9 cellular contexts compared by ENCODE assay signal in the genomic region with DNA sequence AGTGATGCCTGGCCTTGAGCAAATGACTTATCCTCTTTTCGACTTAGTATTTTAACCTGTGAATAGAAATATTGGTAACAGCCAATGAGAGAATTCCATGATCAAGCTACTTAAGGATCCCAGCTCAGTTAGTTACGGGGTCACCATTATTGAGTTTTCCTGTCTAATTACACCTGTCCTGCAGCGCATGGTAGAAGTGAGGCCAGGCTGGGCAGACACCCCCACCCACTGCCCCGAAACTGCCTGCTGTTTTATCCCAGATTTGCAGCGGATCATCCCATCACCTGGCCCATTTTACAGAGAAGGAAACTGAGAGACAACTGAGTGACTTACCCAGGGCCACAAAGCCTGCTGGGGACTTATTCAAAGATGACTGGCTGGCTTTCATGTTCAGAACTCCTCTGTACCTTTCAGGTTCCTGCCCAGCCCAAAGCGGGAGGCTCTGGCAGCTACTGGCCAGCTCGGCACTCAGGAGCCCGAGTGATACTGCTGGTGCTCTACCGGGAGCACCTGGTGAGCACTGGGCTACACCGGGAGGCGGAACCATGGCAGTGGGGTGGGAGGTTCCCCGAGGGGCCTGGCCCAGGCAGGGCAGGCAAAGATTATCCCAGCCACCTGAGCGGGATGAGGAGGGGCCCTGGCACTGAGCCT. TPM values are rescaled to one million over a fixed set of nuclear protein-coding genes. Genes with fewer than 3 reads are reported as not detected.
DNase-seq lines count a peak whose midpoint lies in the region; ATAC-seq, FAIRE-seq and TF ChIP-seq lines count a peak whose summit lies in the region.
"Had no signal": no experiment of that assay in that cellular context is flagged by ENCODE, and none has a peak within 500 bp of the region (broad histone marks: within the 10 kb centered on the region; RNA-seq: fewer than 3 reads in every experiment).

No MANE protein-coding gene starts in this region.

- peaks cover 3 to 34% (median 24%) of the 10 kb centered on the region in 4 donors for H3K4me1 Mint-ChIP-seq in CD4-positive, CD25-positive, alpha-beta regulatory T cell
- H3K4me1 Mint-ChIP-seq in neural crest cell, result peaks cover 34% of the 10 kb centered on the region

- peaks cover 39% of the 10 kb centered on the region for H3K36me3 ChIP-seq in CD4-positive, CD25-positive, alpha-beta regulatory T cell (ENCODE audit: control insufficient read depth, insufficient read depth, low read length)
- H3K36me3 ChIP-seq in OCI-LY3 (replicated peaks; ENCODE audit: low read depth, low read length) (peaks cover 56% of the 10 kb centered on the region), endothelial cell of umbilical vein (ENCODE audit: control insufficient read depth in 2 of 2, extremely low read depth in 1 of 2, insufficient read depth in 2 of 2, low read length in 2 of 2) (peaks cover 10 to 32% of the 10 kb centered on the region in 2 experiments)

- CTCF ChIA-PET in endothelial cell of umbilical vein (lab: Charles Lee), result interaction anchor here (2.8 to 4.8 kb wide), 3 partner anchors 10 to 28 kb away, joined by 51 to 73 read pairs (median 57); partner anchors contain the start of genes CCDC85B, EFEMP2 and FIBP

- FAIRE-seq in endothelial cell of umbilical vein (lab: Jason Lieb, UNC), result no peak

- no peaks in the 10 kb centered on the region for H3K27me3 ChIP-seq in CD4-positive, CD25-positive, alpha-beta regulatory T cell (ENCODE audit: control insufficient read depth, insufficient read depth, low read length)
- H3K27me3 ChIP-seq in OCI-LY3 (ENCODE audit: low read depth, low read length), result no peaks in the 10 kb centered on the region
- H3K27me3 ChIP-seq in endothelial cell of umbilical vein (ENCODE audit: control insufficient read depth in 2 of 2, insufficient read depth in 2 of 2, low read length in 2 of 2), result no peaks in the 10 kb centered on the region

- H3K79me2 ChIP-seq in OCI-LY3 (ENCODE audit: low read length), result peaks cover 34% of the 10 kb centered on the region
- peaks cover 46% of the 10 kb centered on the region for H3K79me2 ChIP-seq in endothelial cell of umbilical vein (ENCODE audit: control insufficient read depth, insufficient read depth, low read length)

- H3K4me3 ChIP-seq in CD4-positive, CD25-positive, alpha-beta regulatory T cell (ENCODE audit: low read depth, low read length), result peak overlapping the region; percentile 65
- H3K4me3 ChIP-seq in OCI-LY3 (ENCODE audit: low read length) (peak overlapping the region; percentile 85), endothelial cell of umbilical vein (replicated peaks in 1 of 3; ENCODE audit: insufficient read depth in 1 of 3, low read depth in 1 of 3, low read length in 3 of 3) (peak overlapping the region; percentile 36 to 76 (median 71))

- H3K36me3 Mint-ChIP-seq in CD4-positive, CD25-positive, alpha-beta regulatory T cell, result peaks cover 10% of the 10 kb centered on the region
- peaks cover 7% of the 10 kb centered on the region for H3K36me3 Mint-ChIP-seq in neural crest cell (ENCODE audit: low read depth)

- no peak for TF ChIP-seq POLR2A in endothelial cell of umbilical vein (IDR thresholded peaks at IDR 0.05; ENCODE audit: low read depth, low read length)

- H3K9me3 Mint-ChIP-seq in CD4-positive, CD25-positive, alpha-beta regulatory T cell, result no peaks in the 10 kb centered on the region
- H3K9me3 Mint-ChIP-seq in neural crest cell, result no peaks in the 10 kb centered on the region

- POLR2A ChIA-PET in endothelial cell of umbilical vein (lab: Charles Lee), result interaction anchor here (2.5 to 5.4 kb wide), 2 partner anchors 10 to 28 kb away, joined by 19 to 67 read pairs; partner anchors contain the start of genes CCDC85B and FIBP

- intact Hi-C loops in endothelial cell of umbilical vein (cut with micrococcal nuclease), result no loop called here

- no peak for TF ChIP-seq CTCF in OCI-LY3 (IDR thresholded peaks at IDR 0.05; ENCODE audit: low read depth, low read length)
- TF ChIP-seq CTCF in endothelial cell of umbilical vein (IDR thresholded peaks at IDR 0.05; ENCODE audit: extremely low read depth in 1 of 2, insufficient read depth in 1 of 2, low read depth in 1 of 2, low read length in 2 of 2), result no peak
- TF ChIP-seq CTCF in neural crest cell (conservative IDR thresholded peaks at IDR 0.05), result no peak

- no peak overlapping the region for H3K27ac ChIP-seq in CD4-positive, CD25-positive, alpha-beta regulatory T cell (ENCODE audit: insufficient read depth, low read length, poor library complexity, severe bottlenecking)
- H3K27ac ChIP-seq in OCI-LY3 (ENCODE audit: low read length) (no peak overlapping the region), endothelial cell of umbilical vein (ENCODE audit: insufficient read depth, low read depth, low read length) (no peak overlapping the region)

- H2AFZ ChIP-seq in OCI-LY3 (ENCODE audit: low read depth, low read length), result no peak overlapping the region
- no peak overlapping the region for H2AFZ ChIP-seq in endothelial cell of umbilical vein (ENCODE audit: low read depth, low read length)

- H3K27me3 Mint-ChIP-seq in CD4-positive, CD25-positive, alpha-beta regulatory T cell, result peaks cover 7% of the 10 kb centered on the region
- peaks cover 3% of the 10 kb centered on the region for H3K27me3 Mint-ChIP-seq in neural crest cell (ENCODE audit: low read depth)

- H3K4me3 Mint-ChIP-seq in CD4-positive, CD25-positive, alpha-beta regulatory T cell, result peak overlapping the region; percentile 51 to 99 (median 94)
- H3K4me3 Mint-ChIP-seq in neural crest cell, result peak overlapping the region; percentile 95

- H3K4me1 ChIP-seq in CD4-positive, CD25-positive, alpha-beta regulatory T cell (ENCODE audit: control insufficient read depth, insufficient read depth, low read length, poor library complexity, severe bottlenecking), result peaks cover 44% of the 10 kb centered on the region
- peaks cover 13% of the 10 kb centered on the region for H3K4me1 ChIP-seq in OCI-LY3 (ENCODE audit: low read length)
- peaks cover 28% of the 10 kb centered on the region for H3K4me1 ChIP-seq in endothelial cell of umbilical vein (ENCODE audit: control insufficient read depth, extremely low read depth, insufficient read depth, low read length)

- peak overlapping the region; percentile 97 for H3K9ac ChIP-seq in OCI-LY3 (ENCODE audit: low read length)
- peak overlapping the region; percentile 75 for H3K9ac ChIP-seq in endothelial cell of umbilical vein (replicated peaks; ENCODE audit: extremely low read depth, insufficient read depth, low read length)

- no peaks in the 10 kb centered on the region for H3K9me1 ChIP-seq in endothelial cell of umbilical vein (replicated peaks; ENCODE audit: control insufficient read depth, extremely low read depth, insufficient read depth, low read length)

- ATAC-seq in CD4-positive, CD25-positive, alpha-beta regulatory T cell (ENCODE audit: low read depth in 2 of 2), result no peak
- ATAC-seq in GM18861 (IDR thresholded peaks at IDR 0.05; ENCODE audit: unreplicated experiment) (no peak), GM21447 (IDR thresholded peaks at IDR 0.05; ENCODE audit: unreplicated experiment) (no peak)

- H3K9me3 ChIP-seq in CD4-positive, CD25-positive, alpha-beta regulatory T cell (ENCODE audit: control insufficient read depth in 2 of 2, low read length in 2 of 2), result no peaks in the 10 kb centered on the region
- H3K9me3 ChIP-seq in OCI-LY3 (ENCODE audit: insufficient read depth, low read length), result no peaks in the 10 kb centered on the region
- H3K9me3 ChIP-seq in endothelial cell of umbilical vein (replicated peaks; ENCODE audit: control insufficient read depth, insufficient read depth, low read length), result no peaks in the 10 kb centered on the region

- H3K27ac Mint-ChIP-seq in CD4-positive, CD25-positive, alpha-beta regulatory T cell, result peak overlapping the region in 2 of 3 donors; percentile 42 to 43
- H3K27ac Mint-ChIP-seq in neural crest cell (ENCODE audit: unreplicated experiment), result no peak overlapping the region

- dilution Hi-C loops in endothelial cell of umbilical vein (cut with MboI; ENCODE audit: extremely low pct_ligation_motif_present, low sequenced_read_pairs), result no loop called here

- BruUV-seq in endothelial cell of umbilical vein (replicated peaks; lab: Mats Ljungman, UMichigan), result no TSS peak

- no peak for DNase-seq in CD4-positive, CD25-positive, alpha-beta regulatory T cell
- DNase-seq in endothelial cell of umbilical vein (ENCODE audit: low read depth, low spot score) (no peak), neural crest cell (ENCODE audit: low read depth, low spot score) (no peak), dermis blood vessel endothelial cell (no peak), NCI-H2227 treated with DMSO at 0.1 percent for 48 hours (lab: John Stamatoyannopoulos, UW) (no peak)
- DNase-seq: SHP77 had no signal

- H3K4me2 ChIP-seq in OCI-LY3 (ENCODE audit: low read length) (peak overlapping the region; percentile 92), endothelial cell of umbilical vein (ENCODE audit: insufficient read depth, low read length) (peak overlapping the region; percentile 55)

- peaks cover 8% of the 10 kb centered on the region for H4K20me1 ChIP-seq in OCI-LY3 (ENCODE audit: insufficient read depth, low read length)
- H4K20me1 ChIP-seq in endothelial cell of umbilical vein (replicated peaks; ENCODE audit: control insufficient read depth, extremely low read depth, insufficient read depth, low read length), result peaks cover 1% of the 10 kb centered on the region

RNA-seq across cellular contexts. Expression of gene MUS81, which starts 1.4 kb away (rescaled TPM):
- total RNA-seq in CD4-positive, CD25-positive, alpha-beta regulatory T cell, result 51.1 TPM
- 10 to 100 TPM; 22.7 to 24.6 (median 23.6) TPM for polyA plus RNA-seq in CD4-positive, CD25-positive, alpha-beta regulatory T cell
- total RNA-seq in endothelial cell of umbilical vein (68.4 and 76.9 TPM in 2 replicates), neural crest cell (63.8 and 73.5 TPM in 2 replicates), dermis blood vessel endothelial cell (48.2 and 49.7 TPM in 2 replicates)
- polyA plus RNA-seq in endothelial cell of umbilical vein, result 57.9 and 64.5 TPM in 2 replicates
- 26.7 and 34.0 TPM in 2 replicates for polyA plus RNA-seq in endothelial cell of umbilical vein (2011; cell fraction: cytosol; rRNA removed)
- polyA plus RNA-seq in endothelial cell of umbilical vein (2011; cell fraction: nucleus; rRNA removed), result 262 and 327 TPM in 2 replicates
- polyA plus RNA-seq in endothelial cell of umbilical vein (2012), result 54.5 and 57.8 TPM in 2 replicates
- 37.4 and 54.2 TPM in 2 replicates for polyA minus RNA-seq in endothelial cell of umbilical vein
- 31.4 TPM for polyA minus RNA-seq in endothelial cell of umbilical vein (2011; cell fraction: cytosol; rRNA and poly(A)+ RNA removed)
- polyA minus RNA-seq in endothelial cell of umbilical vein (2011; cell fraction: nucleus; rRNA and poly(A)+ RNA removed), result 46.3 and 80.5 TPM in 2 replicates

RNA-seq across cellular contexts. Expression of gene CFL1, which starts 3.7 kb away (rescaled TPM):
- total RNA-seq in CD4-positive, CD25-positive, alpha-beta regulatory T cell, result 737 TPM
- 1,000 to 10,000 TPM; 2,250 to 3,209 (median 2,591) TPM for polyA plus RNA-seq in CD4-positive, CD25-positive, alpha-beta regulatory T cell
- total RNA-seq in endothelial cell of umbilical vein (1,783 and 1,844 TPM in 2 replicates), neural crest cell (1,357 and 1,437 TPM in 2 replicates), dermis blood vessel endothelial cell (1,118 and 1,698 TPM in 2 replicates)
- polyA plus RNA-seq in endothelial cell of umbilical vein, result 2,403 and 2,689 TPM in 2 replicates
- polyA plus RNA-seq in endothelial cell of umbilical vein (2011; cell fraction: cytosol; rRNA removed), result 2,884 and 3,285 TPM in 2 replicates
- polyA plus RNA-seq in endothelial cell of umbilical vein (2011; cell fraction: nucleus; rRNA removed), result 927 and 1,270 TPM in 2 replicates
- polyA plus RNA-seq in endothelial cell of umbilical vein (2012), result 1,817 and 1,850 TPM in 2 replicates
- 1,737 and 1,829 TPM in 2 replicates for polyA minus RNA-seq in endothelial cell of umbilical vein
- polyA minus RNA-seq in endothelial cell of umbilical vein (2011; cell fraction: cytosol; rRNA and poly(A)+ RNA removed), result 662 TPM
- 250 and 287 TPM in 2 replicates for polyA minus RNA-seq in endothelial cell of umbilical vein (2011; cell fraction: nucleus; rRNA and poly(A)+ RNA removed)

RNA-seq across cellular contexts. Expression of gene EFEMP2, which starts 10.9 kb away (rescaled TPM):
- 5.8 TPM for total RNA-seq in CD4-positive, CD25-positive, alpha-beta regulatory T cell
- polyA plus RNA-seq in CD4-positive, CD25-positive, alpha-beta regulatory T cell, result under 1 TPM; 0.21 to 0.36 (median 0.29) TPM
- total RNA-seq in endothelial cell of umbilical vein, result 76.5 and 81.7 TPM in 2 replicates
- 207 and 259 TPM in 2 replicates for polyA plus RNA-seq in endothelial cell of umbilical vein
- polyA plus RNA-seq in endothelial cell of umbilical vein (2011; cell fraction: cytosol; rRNA removed), result 88.3 and 121 TPM in 2 replicates
- polyA plus RNA-seq in endothelial cell of umbilical vein (2011; cell fraction: nucleus; rRNA removed), result 185 and 210 TPM in 2 replicates
- 43.3 and 91.5 TPM in 2 replicates for polyA plus RNA-seq in endothelial cell of umbilical vein (2012)
- polyA minus RNA-seq in endothelial cell of umbilical vein, result 56.8 and 65.1 TPM in 2 replicates
- polyA minus RNA-seq in endothelial cell of umbilical vein (2011; cell fraction: cytosol; rRNA and poly(A)+ RNA removed), result not detected
- 29.8 and 52.5 TPM in 2 replicates for polyA minus RNA-seq in endothelial cell of umbilical vein (2011; cell fraction: nucleus; rRNA and poly(A)+ RNA removed)
- 36.0 and 38.0 TPM in 2 replicates for total RNA-seq in neural crest cell
- 16.8 and 22.1 TPM in 2 replicates for total RNA-seq in dermis blood vessel endothelial cell

RNA-seq across cellular contexts. Expression of gene CTSW, which starts 18.0 kb away (rescaled TPM):
- total RNA-seq in CD4-positive, CD25-positive, alpha-beta regulatory T cell, result 12.4 TPM
- 10 to 100 TPM in 3 of 4 donors, 1 to 10 TPM in 1; 3.5 to 35.9 (median 16.9) TPM for polyA plus RNA-seq in CD4-positive, CD25-positive, alpha-beta regulatory T cell
- total RNA-seq in endothelial cell of umbilical vein (not detected in 2 replicates), neural crest cell (not detected in 2 replicates), dermis blood vessel endothelial cell (not detected in 2 replicates)
- polyA plus RNA-seq in endothelial cell of umbilical vein, result not detected in 2 replicates
- 0.04 and 0.05 TPM in 2 replicates for polyA plus RNA-seq in endothelial cell of umbilical vein (2011; cell fraction: cytosol; rRNA removed)
- 0.16 TPM in 1 of 2 replicates, not detected in the other for polyA plus RNA-seq in endothelial cell of umbilical vein (2011; cell fraction: nucleus; rRNA removed)
- 0.16 and 0.50 TPM in 2 replicates for polyA plus RNA-seq in endothelial cell of umbilical vein (2012)
- polyA minus RNA-seq in endothelial cell of umbilical vein, result not detected in 2 replicates
- not detected for polyA minus RNA-seq in endothelial cell of umbilical vein (2011; cell fraction: cytosol; rRNA and poly(A)+ RNA removed)
- not detected in 2 replicates for polyA minus RNA-seq in endothelial cell of umbilical vein (2011; cell fraction: nucleus; rRNA and poly(A)+ RNA removed)

RNA-seq across cellular contexts. Expression of gene FIBP, which starts 26.6 kb away (rescaled TPM):
- 29.8 TPM for total RNA-seq in CD4-positive, CD25-positive, alpha-beta regulatory T cell
- 10 to 100 TPM; 71.0 to 81.7 (median 72.7) TPM for polyA plus RNA-seq in CD4-positive, CD25-positive, alpha-beta regulatory T cell
- 88.5 and 105 TPM in 2 replicates for total RNA-seq in endothelial cell of umbilical vein
- 162 and 210 TPM in 2 replicates for polyA plus RNA-seq in endothelial cell of umbilical vein
- polyA plus RNA-seq in endothelial cell of umbilical vein (2011; cell fraction: cytosol; rRNA removed), result 118 and 132 TPM in 2 replicates
- 84.3 and 107 TPM in 2 replicates for polyA plus RNA-seq in endothelial cell of umbilical vein (2011; cell fraction: nucleus; rRNA removed)
- 120 and 137 TPM in 2 replicates for polyA plus RNA-seq in endothelial cell of umbilical vein (2012)
- polyA minus RNA-seq in endothelial cell of umbilical vein, result 97.2 and 126 TPM in 2 replicates
- polyA minus RNA-seq in endothelial cell of umbilical vein (2011; cell fraction: cytosol; rRNA and poly(A)+ RNA removed), result 180 TPM
- 40.7 and 42.2 TPM in 2 replicates for polyA minus RNA-seq in endothelial cell of umbilical vein (2011; cell fraction: nucleus; rRNA and poly(A)+ RNA removed)
- total RNA-seq in neural crest cell, result 88.1 and 90.0 TPM in 2 replicates
- 161 and 189 TPM in 2 replicates for total RNA-seq in dermis blood vessel endothelial cell
